ENCODE assay signal across 1 cellular context in genomic region chr12:79826267-79827128, GRCh38.
TF ChIP-seq lines count a peak whose summit lies in the region.

No MANE protein-coding gene starts in this region.

TF ChIP-seq in SK-N-SH treated with all-trans-retinoic acid at 6 μM for 48 hours, 23 proteins besides CTCF, POLR2A, EP300 and RAD21 (continued from another document):
- TF ChIP-seq CREB5 (CRISPR knock-in tag; IDR thresholded peaks at IDR 0.05; ENCODE audit: low read depth) (no peak), ISL1 (CRISPR knock-in tag; IDR thresholded peaks at IDR 0.05) (no peak), OSR1 (CRISPR knock-in tag; IDR thresholded peaks at IDR 0.05) (no peak), ZFP3 (CRISPR knock-in tag; IDR thresholded peaks at IDR 0.05) (no peak), ZFP30 (CRISPR knock-in tag; IDR thresholded peaks at IDR 0.05) (no peak), TSHZ2 (CRISPR knock-in tag; IDR thresholded peaks at IDR 0.05) (no peak), PPARA (CRISPR knock-in tag; IDR thresholded peaks at IDR 0.05; ENCODE audit: borderline replicate concordance) (no peak), ZNF8 (CRISPR knock-in tag; IDR thresholded peaks at IDR 0.05) (no peak), TOX (CRISPR knock-in tag; IDR thresholded peaks at IDR 0.05; ENCODE audit: borderline replicate concordance) (no peak), GLIS3 (CRISPR knock-in tag; IDR thresholded peaks at IDR 0.05) (no peak), ARNTL (CRISPR knock-in tag; IDR thresholded peaks at IDR 0.05; ENCODE audit: borderline replicate concordance, low read depth) (no peak), ZNF565 (CRISPR knock-in tag; conservative IDR thresholded peaks at IDR 0.05; ENCODE audit: low read depth) (no peak)
- TF ChIP-seq, protein P1, sequence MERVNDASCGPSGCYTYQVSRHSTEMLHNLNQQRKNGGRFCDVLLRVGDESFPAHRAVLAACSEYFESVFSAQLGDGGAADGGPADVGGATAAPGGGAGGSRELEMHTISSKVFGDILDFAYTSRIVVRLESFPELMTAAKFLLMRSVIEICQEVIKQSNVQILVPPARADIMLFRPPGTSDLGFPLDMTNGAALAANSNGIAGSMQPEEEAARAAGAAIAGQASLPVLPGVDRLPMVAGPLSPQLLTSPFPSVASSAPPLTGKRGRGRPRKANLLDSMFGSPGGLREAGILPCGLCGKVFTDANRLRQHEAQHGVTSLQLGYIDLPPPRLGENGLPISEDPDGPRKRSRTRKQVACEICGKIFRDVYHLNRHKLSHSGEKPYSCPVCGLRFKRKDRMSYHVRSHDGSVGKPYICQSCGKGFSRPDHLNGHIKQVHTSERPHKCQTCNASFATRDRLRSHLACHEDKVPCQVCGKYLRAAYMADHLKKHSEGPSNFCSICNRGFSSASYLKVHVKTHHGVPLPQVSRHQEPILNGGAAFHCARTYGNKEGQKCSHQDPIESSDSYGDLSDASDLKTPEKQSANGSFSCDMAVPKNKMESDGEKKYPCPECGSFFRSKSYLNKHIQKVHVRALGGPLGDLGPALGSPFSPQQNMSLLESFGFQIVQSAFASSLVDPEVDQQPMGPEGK (CRISPR knock-in tag; IDR thresholded peaks at IDR 0.05; ENCODE audit: borderline replicate concordance): no peak
